Comparison of ENCODE assay signal across 8 cellular contexts in the genomic region with DNA sequence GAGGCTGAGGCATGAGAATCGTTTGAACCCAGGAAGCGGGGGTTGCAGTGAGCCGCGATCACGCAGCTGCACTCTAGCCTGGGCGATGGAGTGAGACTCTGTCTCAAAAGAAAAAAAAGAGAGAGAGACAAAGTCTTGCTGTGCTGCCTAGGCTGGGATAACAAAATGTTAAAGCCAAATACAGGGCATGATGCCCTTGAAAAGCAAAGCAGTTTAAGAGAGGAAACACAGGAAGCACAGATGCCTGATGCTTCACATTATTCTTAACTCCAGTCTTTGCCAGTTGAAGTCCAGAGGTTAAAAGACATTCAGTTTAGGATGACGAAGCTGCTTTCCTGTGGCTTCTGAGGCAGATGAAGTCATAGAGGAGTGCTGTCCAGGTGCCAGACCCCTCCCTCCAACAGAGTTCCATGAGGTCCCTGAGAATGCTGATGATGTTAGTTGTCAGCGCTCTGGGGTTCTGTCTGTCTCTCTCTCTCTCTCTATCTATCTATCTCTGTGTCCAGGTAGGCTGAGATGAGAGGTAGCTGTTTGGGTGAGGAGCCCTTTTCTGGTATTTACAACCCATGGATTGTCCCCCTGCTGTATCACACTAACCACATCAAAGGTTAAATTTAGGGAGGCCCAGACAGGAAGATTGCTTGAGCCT. TPM values are rescaled to one million over a fixed set of nuclear protein-coding genes. Genes with fewer than 3 reads are reported as not detected.
DNase-seq lines count a peak whose midpoint lies in the region; ATAC-seq and TF ChIP-seq lines count a peak whose summit lies in the region.

No MANE protein-coding gene starts in this region.

- peaks cover 36% of the 10 kb centered on the region for H3K4me1 Mint-ChIP-seq in activated CD4-positive, alpha-beta T cell treated with anti-CD3 and anti-CD28 coated beads, Interleukin-2, amount 10 ng/mL, durations not matched to agents 7 days and 5 days
- H3K4me1 Mint-ChIP-seq in stimulated activated memory B cell treated with anti-CD40 and anti-IgM and Interleukin-4, amounts not matched to agents 10 μg/mL and 1 μg/mL and 100 μg/mL, for 72 hours, result peaks cover 44% of the 10 kb centered on the region

- peaks cover 2% of the 10 kb centered on the region for H3K9me3 Mint-ChIP-seq in activated CD4-positive, alpha-beta T cell treated with anti-CD3 and anti-CD28 coated beads, Interleukin-2, amount 10 ng/mL, durations not matched to agents 7 days and 5 days
- no peaks in the 10 kb centered on the region for H3K9me3 Mint-ChIP-seq in stimulated activated memory B cell treated with anti-CD40 and anti-IgM and Interleukin-4, amounts not matched to agents 10 μg/mL and 1 μg/mL and 100 μg/mL, for 72 hours

- POLR2A ChIA-PET in activated CD4-positive, alpha-beta T cell treated with anti-CD3 and anti-CD28 coated beads, Interleukin-2, amount 10 ng/mL, durations not matched to agents 7 days and 5 days (lab: Charles Lee), result interaction anchor here (0.7 kb wide), 1 partner anchor 59 kb away, joined by 3 read pairs; no protein-coding TSS in a partner anchor
- POLR2A ChIA-PET in PC-3 (lab: Charles Lee; ENCODE audit: unreplicated experiment), result no interaction called here

- H3K27ac Mint-ChIP-seq in activated CD4-positive, alpha-beta T cell treated with anti-CD3 and anti-CD28 coated beads, Interleukin-2, amount 10 ng/mL, durations not matched to agents 7 days and 5 days, result peak overlapping the region; percentile 7
- peak overlapping the region; percentile 70 for H3K27ac Mint-ChIP-seq in stimulated activated memory B cell treated with anti-CD40 and anti-IgM and Interleukin-4, amounts not matched to agents 10 μg/mL and 1 μg/mL and 100 μg/mL, for 72 hours

- H3K4me3 ChIP-seq in PC-3 (ENCODE audit: low read length), result no peak overlapping the region

- peak; percentile 28 for DNase-seq in activated CD4-positive, alpha-beta T cell treated with anti-CD3 and anti-CD28 coated beads, Interleukin-2, amount 10 ng/mL, durations not matched to agents 7 days and 5 days
- no peak for DNase-seq in activated CD4-positive, alpha-beta T cell treated with anti-CD3 and anti-CD28 coated beads, Interleukin-2, amount 50 U/mL, for 4 hours
- DNase-seq in PC-3 (peak; percentile 90), fibroblast of gingiva (ENCODE audit: low read depth) (peak; percentile 84), cerebellar cortex (ENCODE audit: low spot score) (no peak), NCI-H748 treated with DMSO at 0.1 percent for 48 hours (lab: John Stamatoyannopoulos, UW) (no peak), HuH-7.5 (ENCODE audit: low spot score) (no peak)

- no peaks in the 10 kb centered on the region for H3K27me3 ChIP-seq in PC-3 (ENCODE audit: low read length)

- H3K36me3 ChIP-seq in PC-3 (ENCODE audit: low read depth, low read length), result no peaks in the 10 kb centered on the region

- H3K9me2 ChIP-seq in PC-3 (replicated peaks; ENCODE audit: low read length), result no peaks in the 10 kb centered on the region

- no peaks in the 10 kb centered on the region for H3F3A ChIP-seq in PC-3 (ENCODE audit: low read length, unreplicated experiment)

- peak overlapping the region; percentile 47 for H2AFZ ChIP-seq in PC-3 (ENCODE audit: low read length)

- H3K4me2 ChIP-seq in PC-3 (ENCODE audit: low read length), result peak overlapping the region; percentile 58

- CTCF ChIA-PET in activated CD4-positive, alpha-beta T cell treated with anti-CD3 and anti-CD28 coated beads, Interleukin-2, amount 10 ng/mL, durations not matched to agents 7 days and 5 days (lab: Charles Lee), result interaction anchor here (1.0 to 10.6 kb wide), 8 partner anchors 14 to 911 kb away, joined by 3 to 91 read pairs (median 4); no protein-coding TSS in a partner anchor
- CTCF ChIA-PET in PC-3 (lab: Charles Lee), result interaction anchor here (0.8 to 1.7 kb wide), 2 partner anchors 28 to 30 kb away, joined by 5 read pairs; no protein-coding TSS in a partner anchor

- no peaks in the 10 kb centered on the region for H4K20me1 ChIP-seq in PC-3 (ENCODE audit: low read length)

- peak; percentile 48 for ATAC-seq in PC-3
- no peak for ATAC-seq in stimulated activated memory B cell treated with anti-CD40 and anti-IgM and Interleukin-4, amounts not matched to agents 10 μg/mL and 1 μg/mL and 100 μg/mL, for 72 hours

- intact Hi-C loops in PC-3 (cut with micrococcal nuclease), result loop anchor here (5.0 kb wide), 1 partner anchor 48 kb away; no protein-coding TSS in a partner anchor

- TF ChIP-seq CTCF in PC-3 (conservative IDR thresholded peaks at IDR 0.05; ENCODE audit: low read depth, low read length), result no peak

- peaks cover 29% of the 10 kb centered on the region for H3K4me1 ChIP-seq in PC-3 (ENCODE audit: insufficient read depth, low read length)

- peak overlapping the region; percentile 65 for H3K27ac ChIP-seq in PC-3 (ENCODE audit: low read length)

- BruUV-seq in PC-3 (replicated peaks; lab: Mats Ljungman, UMichigan), result no TSS peak

- peaks cover 17% of the 10 kb centered on the region for H3K27me3 Mint-ChIP-seq in activated CD4-positive, alpha-beta T cell treated with anti-CD3 and anti-CD28 coated beads, Interleukin-2, amount 10 ng/mL, durations not matched to agents 7 days and 5 days
- H3K27me3 Mint-ChIP-seq in stimulated activated memory B cell treated with anti-CD40 and anti-IgM and Interleukin-4, amounts not matched to agents 10 μg/mL and 1 μg/mL and 100 μg/mL, for 72 hours, result no peaks in the 10 kb centered on the region

- H3K9ac ChIP-seq in PC-3 (ENCODE audit: low read length), result peak overlapping the region; percentile 44; the same call in 1 of the 2 replicates

- peaks cover 7% of the 10 kb centered on the region for H3K36me3 Mint-ChIP-seq in activated CD4-positive, alpha-beta T cell treated with anti-CD3 and anti-CD28 coated beads, Interleukin-2, amount 10 ng/mL, durations not matched to agents 7 days and 5 days (ENCODE audit: low read depth)
- no peaks in the 10 kb centered on the region for H3K36me3 Mint-ChIP-seq in stimulated activated memory B cell treated with anti-CD40 and anti-IgM and Interleukin-4, amounts not matched to agents 10 μg/mL and 1 μg/mL and 100 μg/mL, for 72 hours

- H3K9me3 ChIP-seq in PC-3 (ENCODE audit: low read length), result no peaks in the 10 kb centered on the region

- no peak overlapping the region for H3K4me3 Mint-ChIP-seq in activated CD4-positive, alpha-beta T cell treated with anti-CD3 and anti-CD28 coated beads, Interleukin-2, amount 10 ng/mL, durations not matched to agents 7 days and 5 days
- H3K4me3 Mint-ChIP-seq in stimulated activated memory B cell treated with anti-CD40 and anti-IgM and Interleukin-4, amounts not matched to agents 10 μg/mL and 1 μg/mL and 100 μg/mL, for 72 hours, result peak overlapping the region; percentile 26

- peaks cover 2% of the 10 kb centered on the region for H3K79me2 ChIP-seq in PC-3 (ENCODE audit: low read length)

RNA-seq across cellular contexts. Expression of gene MRPL52, which starts 4.9 kb away (rescaled TPM):
- 100 to 1,000 TPM; 101 to 112 TPM for total RNA-seq in activated CD4-positive, alpha-beta T cell treated with anti-CD3 and anti-CD28 coated beads, Interleukin-2, amount 10 ng/mL, durations not matched to agents 7 days and 5 days
- 114 and 180 TPM in 2 replicates for total RNA-seq in PC-3 (2014; rRNA removed)

RNA-seq across cellular contexts. Expression of gene SLC7A7, which starts 9.6 kb away (rescaled TPM):
- total RNA-seq in activated CD4-positive, alpha-beta T cell treated with anti-CD3 and anti-CD28 coated beads, Interleukin-2, amount 10 ng/mL, durations not matched to agents 7 days and 5 days, result under 1 TPM; 0.25 to 0.69 TPM
- not detected in 2 replicates for total RNA-seq in PC-3 (2014; rRNA removed)

RNA-seq across cellular contexts. Expression of gene MMP14, which starts 11.6 kb away (rescaled TPM):
- 1 to 10 TPM; 1.8 to 2.1 TPM for total RNA-seq in activated CD4-positive, alpha-beta T cell treated with anti-CD3 and anti-CD28 coated beads, Interleukin-2, amount 10 ng/mL, durations not matched to agents 7 days and 5 days
- total RNA-seq in PC-3 (2014; rRNA removed), result 80.4 and 85.0 TPM in 2 replicates

RNA-seq across cellular contexts. Expression of gene LRP10, which starts 46.7 kb away (rescaled TPM):
- total RNA-seq in activated CD4-positive, alpha-beta T cell treated with anti-CD3 and anti-CD28 coated beads, Interleukin-2, amount 10 ng/mL, durations not matched to agents 7 days and 5 days, result 10 to 100 TPM; 60.0 to 63.5 TPM
- total RNA-seq in PC-3 (2014; rRNA removed), result 46.5 and 59.3 TPM in 2 replicates

RNA-seq across cellular contexts. Expression of gene REM2, which starts 58.2 kb away (rescaled TPM):
- under 1 TPM; 0.52 to 0.69 TPM for total RNA-seq in activated CD4-positive, alpha-beta T cell treated with anti-CD3 and anti-CD28 coated beads, Interleukin-2, amount 10 ng/mL, durations not matched to agents 7 days and 5 days
- total RNA-seq in PC-3 (2014; rRNA removed), result 0.18 TPM in 1 of 2 replicates, not detected in the other

Comparison
In these comparisons a context has a peak if more than half of its experiments do, and no peak if none do; other contexts are left out.
1. DNase-seq: peak in activated CD4-positive, alpha-beta T cell treated with anti-CD3 and anti-CD28 coated beads, Interleukin-2, amount 10 ng/mL, durations not matched to agents 7 days and 5 days (single experiment), PC-3 (single experiment) and fibroblast of gingiva (single experiment); none in activated CD4-positive, alpha-beta T cell treated with anti-CD3 and anti-CD28 coated beads, Interleukin-2, amount 50 U/mL, for 4 hours (0 of 2), cerebellar cortex (single experiment), NCI-H748 treated with DMSO at 0.1 percent for 48 hours (single experiment) and HuH-7.5 (single experiment).
2. RNA of gene MMP14, which starts 11.6 kb away (total RNA-seq): 80.4 to 85.0 TPM in PC-3; 1.8 to 2.1 TPM in activated CD4-positive, alpha-beta T cell treated with anti-CD3 and anti-CD28 coated beads, Interleukin-2, amount 10 ng/mL, durations not matched to agents 7 days and 5 days; every median in the first group is over 10 times any median in the second.